In the genomic region with DNA sequence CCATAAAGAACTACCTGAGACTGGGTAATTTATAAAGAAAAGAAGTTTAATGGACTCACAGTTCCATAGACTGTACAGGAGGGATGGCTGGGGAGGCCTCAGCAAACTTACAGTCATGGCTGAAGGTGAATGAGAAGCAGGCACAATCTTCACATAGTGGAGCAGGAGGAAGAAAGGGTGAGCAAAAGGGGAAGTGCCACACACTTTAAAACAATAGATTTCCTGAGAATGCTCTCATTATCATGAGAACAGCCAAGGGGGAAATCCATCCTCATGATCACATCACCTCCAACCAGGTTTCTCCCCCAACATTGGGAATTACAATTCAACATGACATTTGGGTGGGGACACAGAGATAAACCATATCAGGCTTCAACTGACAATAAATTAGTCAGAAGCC, we compare ENCODE assay signal across 13 cellular contexts.
"Had no signal": no experiment of that assay in that cellular context is flagged by ENCODE, and none has a peak within 500 bp of the region (broad histone marks: within the 10 kb centered on the region; RNA-seq: fewer than 3 reads in every experiment).

No MANE protein-coding gene starts in this region.

- ATAC-seq: activated CD8-positive, alpha-beta T cell treated with anti-CD3 and anti-CD28 coated beads, Interleukin-2, amount 10 ng/mL, durations not matched to agents 7 days and 5 days; activated naive CD8-positive, alpha-beta T cell treated with anti-CD3 and anti-CD28 coated beads, Interleukin-2, amount 50 U/mL, for 24 hours; foreskin keratinocyte; left lobe of liver had no signal

- FAIRE-seq: colon, islet of Langerhans had no signal

- DNase-seq: activated CD4-positive, alpha-beta T cell treated with anti-CD3 and anti-CD28 coated beads for 48 hours; activated CD8-positive, alpha-beta T cell treated with anti-CD3 and anti-CD28 coated beads, Interleukin-2, amount 10 ng/mL, durations not matched to agents 7 days and 5 days; activated naive CD4-positive, alpha-beta T cell; activated naive CD8-positive, alpha-beta T cell treated with anti-CD3 and anti-CD28 coated beads, Interleukin-2, amount 50 U/mL, for 24 hours; foreskin keratinocyte; head of caudate nucleus; mammary epithelial cell; stimulated activated CD4-positive, alpha-beta T cell treated with anti-CD3 and anti-CD28 coated beads, Interleukin-12 subunit alpha, Interleukin-12 subunit beta, amount 100 ng/mL, for 4 hours; upper lobe of left lung; WERI-Rb-1 had no signal
